Comparison of ENCODE assay signal across 1 cellular context in the genomic region with DNA sequence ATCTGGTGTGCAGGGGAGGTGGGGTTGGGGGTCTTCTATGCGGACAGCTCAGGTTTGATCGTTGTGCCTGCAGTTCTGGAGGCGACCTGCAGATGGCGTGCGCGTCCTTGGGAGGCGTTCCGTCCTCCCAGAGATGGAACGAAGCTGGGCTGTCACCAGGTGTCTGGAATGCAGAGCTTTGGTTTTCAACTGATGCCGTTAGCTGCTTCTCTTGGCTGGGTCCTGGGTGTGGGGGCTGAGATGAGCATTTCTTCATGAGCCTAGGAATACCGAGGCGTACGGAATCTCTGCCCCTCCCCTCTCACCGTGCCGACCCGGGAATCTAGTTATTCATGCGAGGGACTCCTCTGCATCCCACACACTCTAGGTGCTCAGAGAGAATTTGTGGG.
TF ChIP-seq lines count a peak whose summit lies in the region.

No MANE protein-coding gene starts in this region.

TF ChIP-seq in GM12878, 131 proteins besides CTCF, POLR2A, EP300 and RAD21 (continued from another document):
- TF ChIP-seq, protein P1, sequence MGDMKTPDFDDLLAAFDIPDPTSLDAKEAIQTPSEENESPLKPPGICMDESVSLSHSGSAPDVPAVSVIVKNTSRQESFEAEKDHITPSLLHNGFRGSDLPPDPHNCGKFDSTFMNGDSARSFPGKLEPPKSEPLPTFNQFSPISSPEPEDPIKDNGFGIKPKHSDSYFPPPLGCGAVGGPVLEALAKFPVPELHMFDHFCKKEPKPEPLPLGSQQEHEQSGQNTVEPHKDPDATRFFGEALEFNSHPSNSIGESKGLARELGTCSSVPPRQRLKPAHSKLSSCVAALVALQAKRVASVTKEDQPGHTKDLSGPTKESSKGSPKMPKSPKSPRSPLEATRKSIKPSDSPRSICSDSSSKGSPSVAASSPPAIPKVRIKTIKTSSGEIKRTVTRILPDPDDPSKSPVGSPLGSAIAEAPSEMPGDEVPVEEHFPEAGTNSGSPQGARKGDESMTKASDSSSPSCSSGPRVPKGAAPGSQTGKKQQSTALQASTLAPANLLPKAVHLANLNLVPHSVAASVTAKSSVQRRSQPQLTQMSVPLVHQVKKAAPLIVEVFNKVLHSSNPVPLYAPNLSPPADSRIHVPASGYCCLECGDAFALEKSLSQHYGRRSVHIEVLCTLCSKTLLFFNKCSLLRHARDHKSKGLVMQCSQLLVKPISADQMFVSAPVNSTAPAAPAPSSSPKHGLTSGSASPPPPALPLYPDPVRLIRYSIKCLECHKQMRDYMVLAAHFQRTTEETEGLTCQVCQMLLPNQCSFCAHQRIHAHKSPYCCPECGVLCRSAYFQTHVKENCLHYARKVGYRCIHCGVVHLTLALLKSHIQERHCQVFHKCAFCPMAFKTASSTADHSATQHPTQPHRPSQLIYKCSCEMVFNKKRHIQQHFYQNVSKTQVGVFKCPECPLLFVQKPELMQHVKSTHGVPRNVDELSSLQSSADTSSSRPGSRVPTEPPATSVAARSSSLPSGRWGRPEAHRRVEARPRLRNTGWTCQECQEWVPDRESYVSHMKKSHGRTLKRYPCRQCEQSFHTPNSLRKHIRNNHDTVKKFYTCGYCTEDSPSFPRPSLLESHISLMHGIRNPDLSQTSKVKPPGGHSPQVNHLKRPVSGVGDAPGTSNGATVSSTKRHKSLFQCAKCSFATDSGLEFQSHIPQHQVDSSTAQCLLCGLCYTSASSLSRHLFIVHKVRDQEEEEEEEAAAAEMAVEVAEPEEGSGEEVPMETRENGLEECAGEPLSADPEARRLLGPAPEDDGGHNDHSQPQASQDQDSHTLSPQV (IDR thresholded peaks at IDR 0.05) = no peak
- TF ChIP-seq YY1 (IDR thresholded peaks at IDR 0.05; ENCODE audit: low read depth, low read length) (0 out of 2 replicates have a peak, but pooled peaks have one; percentile 53), CHD4 (IDR thresholded peaks at IDR 0.05) (no peak), JUNB (IDR thresholded peaks at IDR 0.05) (no peak), FOXK2 (IDR thresholded peaks at IDR 0.05) (no peak), NR2F1 (conservative IDR thresholded peaks at IDR 0.05) (no peak), POLR2AphosphoS5 (IDR thresholded peaks at IDR 0.05; ENCODE audit: low read length) (no peak), CBFB (IDR thresholded peaks at IDR 0.05; ENCODE audit: low read depth) (no peak), TCF7 (IDR thresholded peaks at IDR 0.05; ENCODE audit: borderline replicate concordance) (no peak), TCF12 (IDR thresholded peaks at IDR 0.05; ENCODE audit: low read depth, low read length) (0 out of 2 replicates have a peak, but pooled peaks have one; percentile 53), SMC3 (IDR thresholded peaks at IDR 0.05; ENCODE audit: borderline replicate concordance, low read length) (peak; percentile 88), POU2F2 (IDR thresholded peaks at IDR 0.05; ENCODE audit: borderline replicate concordance, low read depth, low read length) (0 out of 3 replicates have a peak, but pooled peaks have one; percentile 26), EED (IDR thresholded peaks at IDR 0.05; ENCODE audit: low read depth) (no peak), RB1 (IDR thresholded peaks at IDR 0.05; ENCODE audit: borderline replicate concordance) (0 out of 2 replicates have a peak, but pooled peaks have one; percentile 43), EGR1 (IDR thresholded peaks at IDR 0.05; ENCODE audit: borderline replicate concordance in 1 of 2, low read depth in 2 of 2, low read length in 2 of 2) (no peak), SP1 (IDR thresholded peaks at IDR 0.05; ENCODE audit: low read depth, low read length) (peak; percentile 13), BCL11A (IDR thresholded peaks at IDR 0.05; ENCODE audit: low read depth, low read length) (no peak)
- TF ChIP-seq, protein P2, sequence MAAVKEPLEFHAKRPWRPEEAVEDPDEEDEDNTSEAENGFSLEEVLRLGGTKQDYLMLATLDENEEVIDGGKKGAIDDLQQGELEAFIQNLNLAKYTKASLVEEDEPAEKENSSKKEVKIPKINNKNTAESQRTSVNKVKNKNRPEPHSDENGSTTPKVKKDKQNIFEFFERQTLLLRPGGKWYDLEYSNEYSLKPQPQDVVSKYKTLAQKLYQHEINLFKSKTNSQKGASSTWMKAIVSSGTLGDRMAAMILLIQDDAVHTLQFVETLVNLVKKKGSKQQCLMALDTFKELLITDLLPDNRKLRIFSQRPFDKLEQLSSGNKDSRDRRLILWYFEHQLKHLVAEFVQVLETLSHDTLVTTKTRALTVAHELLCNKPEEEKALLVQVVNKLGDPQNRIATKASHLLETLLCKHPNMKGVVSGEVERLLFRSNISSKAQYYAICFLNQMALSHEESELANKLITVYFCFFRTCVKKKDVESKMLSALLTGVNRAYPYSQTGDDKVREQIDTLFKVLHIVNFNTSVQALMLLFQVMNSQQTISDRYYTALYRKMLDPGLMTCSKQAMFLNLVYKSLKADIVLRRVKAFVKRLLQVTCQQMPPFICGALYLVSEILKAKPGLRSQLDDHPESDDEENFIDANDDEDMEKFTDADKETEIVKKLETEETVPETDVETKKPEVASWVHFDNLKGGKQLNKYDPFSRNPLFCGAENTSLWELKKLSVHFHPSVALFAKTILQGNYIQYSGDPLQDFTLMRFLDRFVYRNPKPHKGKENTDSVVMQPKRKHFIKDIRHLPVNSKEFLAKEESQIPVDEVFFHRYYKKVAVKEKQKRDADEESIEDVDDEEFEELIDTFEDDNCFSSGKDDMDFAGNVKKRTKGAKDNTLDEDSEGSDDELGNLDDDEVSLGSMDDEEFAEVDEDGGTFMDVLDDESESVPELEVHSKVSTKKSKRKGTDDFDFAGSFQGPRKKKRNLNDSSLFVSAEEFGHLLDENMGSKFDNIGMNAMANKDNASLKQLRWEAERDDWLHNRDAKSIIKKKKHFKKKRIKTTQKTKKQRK (IDR thresholded peaks at IDR 0.05; ENCODE audit: low read depth, low read length) = no peak
- TF ChIP-seq, protein P3, sequence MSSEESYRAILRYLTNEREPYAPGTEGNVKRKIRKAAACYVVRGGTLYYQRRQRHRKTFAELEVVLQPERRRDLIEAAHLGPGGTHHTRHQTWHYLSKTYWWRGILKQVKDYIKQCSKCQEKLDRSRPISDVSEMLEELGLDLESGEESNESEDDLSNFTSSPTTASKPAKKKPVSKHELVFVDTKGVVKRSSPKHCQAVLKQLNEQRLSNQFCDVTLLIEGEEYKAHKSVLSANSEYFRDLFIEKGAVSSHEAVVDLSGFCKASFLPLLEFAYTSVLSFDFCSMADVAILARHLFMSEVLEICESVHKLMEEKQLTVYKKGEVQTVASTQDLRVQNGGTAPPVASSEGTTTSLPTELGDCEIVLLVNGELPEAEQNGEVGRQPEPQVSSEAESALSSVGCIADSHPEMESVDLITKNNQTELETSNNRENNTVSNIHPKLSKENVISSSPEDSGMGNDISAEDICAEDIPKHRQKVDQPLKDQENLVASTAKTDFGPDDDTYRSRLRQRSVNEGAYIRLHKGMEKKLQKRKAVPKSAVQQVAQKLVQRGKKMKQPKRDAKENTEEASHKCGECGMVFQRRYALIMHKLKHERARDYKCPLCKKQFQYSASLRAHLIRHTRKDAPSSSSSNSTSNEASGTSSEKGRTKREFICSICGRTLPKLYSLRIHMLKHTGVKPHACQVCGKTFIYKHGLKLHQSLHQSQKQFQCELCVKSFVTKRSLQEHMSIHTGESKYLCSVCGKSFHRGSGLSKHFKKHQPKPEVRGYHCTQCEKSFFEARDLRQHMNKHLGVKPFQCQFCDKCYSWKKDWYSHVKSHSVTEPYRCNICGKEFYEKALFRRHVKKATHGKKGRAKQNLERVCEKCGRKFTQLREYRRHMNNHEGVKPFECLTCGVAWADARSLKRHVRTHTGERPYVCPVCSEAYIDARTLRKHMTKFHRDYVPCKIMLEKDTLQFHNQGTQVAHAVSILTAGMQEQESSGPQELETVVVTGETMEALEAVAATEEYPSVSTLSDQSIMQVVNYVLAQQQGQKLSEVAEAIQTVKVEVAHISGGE (CRISPR knock-in tag; IDR thresholded peaks at IDR 0.05) = no peak
- TF ChIP-seq, protein P4, sequence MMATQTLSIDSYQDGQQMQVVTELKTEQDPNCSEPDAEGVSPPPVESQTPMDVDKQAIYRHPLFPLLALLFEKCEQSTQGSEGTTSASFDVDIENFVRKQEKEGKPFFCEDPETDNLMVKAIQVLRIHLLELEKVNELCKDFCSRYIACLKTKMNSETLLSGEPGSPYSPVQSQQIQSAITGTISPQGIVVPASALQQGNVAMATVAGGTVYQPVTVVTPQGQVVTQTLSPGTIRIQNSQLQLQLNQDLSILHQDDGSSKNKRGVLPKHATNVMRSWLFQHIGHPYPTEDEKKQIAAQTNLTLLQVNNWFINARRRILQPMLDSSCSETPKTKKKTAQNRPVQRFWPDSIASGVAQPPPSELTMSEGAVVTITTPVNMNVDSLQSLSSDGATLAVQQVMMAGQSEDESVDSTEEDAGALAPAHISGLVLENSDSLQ (IDR thresholded peaks at IDR 0.05) = no peak
